ENCODE assay signal across 1 cellular context in genomic region chr3:30193625-30194044, GRCh38.
TF ChIP-seq lines count a peak whose summit lies in the region.

No MANE protein-coding gene starts in this region.

TF ChIP-seq in HCT116, 20 proteins besides CTCF, POLR2A, EP300 and RAD21 (continued from another document):
- TF ChIP-seq POLR2AphosphoS5 (IDR thresholded peaks at IDR 0.05; ENCODE audit: low read depth, low read length), result no peak
- TF ChIP-seq EZH2phosphoT487 (IDR thresholded peaks at IDR 0.05; ENCODE audit: borderline replicate concordance), result no peak
- TF ChIP-seq SIN3A (IDR thresholded peaks at IDR 0.05; ENCODE audit: low read depth), result no peak
- no peak for TF ChIP-seq SP1 (IDR thresholded peaks at IDR 0.05; ENCODE audit: low read depth)
- no peak for TF ChIP-seq SRF (IDR thresholded peaks at IDR 0.05; ENCODE audit: low read depth)
- no peak for TF ChIP-seq CBX3 (IDR thresholded peaks at IDR 0.05; ENCODE audit: low read depth)
